ENCODE assay signal across 2 cellular contexts in the genomic region with DNA sequence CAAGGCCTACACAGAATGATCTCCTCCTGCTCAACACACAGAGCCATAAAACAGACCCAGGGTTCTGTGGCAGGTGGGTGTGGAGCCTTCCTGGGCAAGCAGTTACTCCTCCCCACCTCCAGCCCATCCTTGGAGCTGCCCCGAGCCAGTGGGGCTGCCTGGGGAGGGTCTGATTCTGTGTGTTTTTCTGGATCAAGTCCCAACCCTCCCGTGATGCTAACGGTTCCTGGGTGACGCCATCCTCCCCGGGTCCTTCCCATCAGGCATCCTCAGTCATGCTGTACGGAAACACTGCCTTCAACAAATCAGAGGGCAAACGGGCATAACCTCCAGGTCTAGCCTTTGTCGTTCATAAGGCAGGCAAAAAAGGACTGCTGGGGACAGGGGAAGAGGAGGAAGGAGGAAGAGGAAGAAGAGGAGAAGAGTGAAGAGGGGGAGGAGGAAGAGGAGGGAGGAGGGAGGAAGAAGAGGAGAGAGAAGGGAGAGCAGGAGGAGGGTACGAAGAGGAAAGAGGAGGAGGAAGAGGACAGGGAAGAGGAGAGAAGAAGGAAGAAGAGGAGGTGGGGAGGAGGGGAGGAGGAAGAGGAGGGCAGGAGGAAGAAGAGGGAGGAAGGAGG.
A peak's percentile ranks its signal among the peaks of the same experiment; 100 is the strongest.
TF ChIP-seq lines count a peak whose summit lies in the region.

No MANE protein-coding gene starts in this region.

TF ChIP-seq in IMR-90, 13 proteins besides CTCF, POLR2A, EP300 and RAD21:
- TF ChIP-seq CEBPB (IDR thresholded peaks at IDR 0.05; ENCODE audit: low read depth, low read length): no peak

TF ChIP-seq in K562, 482 proteins besides CTCF, POLR2A, EP300 and RAD21:
- TF ChIP-seq MGA (IDR thresholded peaks at IDR 0.05) (no peak), OTX1 (CRISPR knock-in tag; IDR thresholded peaks at IDR 0.05) (peak; percentile 73; the same call in 1 of the 2 replicates), ZNF263 (CRISPR knock-in tag; IDR thresholded peaks at IDR 0.05; ENCODE audit: borderline replicate concordance) (peak; percentile 34), ELF4 (CRISPR knock-in tag; IDR thresholded peaks at IDR 0.05) (peak; percentile 71; the same call in 1 of the 2 replicates), CXXC5 (CRISPR knock-in tag; IDR thresholded peaks at IDR 0.05) (no peak)
